In the genomic region with DNA sequence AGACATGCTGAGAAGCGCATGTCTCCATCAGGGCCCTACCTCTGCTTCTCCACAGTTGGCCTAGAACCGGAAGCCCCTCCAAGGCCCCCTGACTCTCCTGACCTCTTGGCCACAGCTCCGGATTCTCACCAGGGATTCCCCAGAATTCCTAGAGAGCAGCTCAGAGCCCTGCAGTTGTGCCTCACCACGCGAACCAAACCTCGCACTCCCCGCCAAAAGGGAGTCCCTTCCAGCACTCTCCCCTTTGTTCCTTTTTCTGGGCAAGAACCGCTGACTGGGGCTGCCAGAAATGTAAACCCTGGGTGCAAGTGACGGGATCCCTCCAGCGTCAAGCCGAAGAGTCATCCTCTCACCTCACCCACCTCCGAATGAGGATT, we compare ENCODE assay signal across 9 cellular contexts. TPM values are rescaled to one million over a fixed set of nuclear protein-coding genes. Genes with fewer than 3 reads are reported as not detected.
DNase-seq lines count a peak whose midpoint lies in the region; ATAC-seq, FAIRE-seq and TF ChIP-seq lines count a peak whose summit lies in the region.
"Had no signal": no experiment of that assay in that cellular context is flagged by ENCODE, and none has a peak within 500 bp of the region (broad histone marks: within the 10 kb centered on the region; RNA-seq: fewer than 3 reads in every experiment).

No MANE protein-coding gene starts in this region.

- WGBS in small intestine, 3 donors, result 50 to 63% (median 55%) methylated on average over 12 of the region's 12 CpGs

- peaks cover 0 to 18% (median 3%) of the 10 kb centered on the region in 4 donors for H3K4me1 Mint-ChIP-seq in CD4-positive, CD25-positive, alpha-beta regulatory T cell

- peak overlapping the region; percentile 70 to 89 (median 86) for H3K4me3 Mint-ChIP-seq in CD4-positive, CD25-positive, alpha-beta regulatory T cell

- ATAC-seq in CD4-positive, CD25-positive, alpha-beta regulatory T cell (ENCODE audit: low read depth in 2 of 2), result no peak
- no peak for ATAC-seq in GM19463 (IDR thresholded peaks at IDR 0.05; ENCODE audit: unreplicated experiment)
- no peak for ATAC-seq in GM18502 (IDR thresholded peaks at IDR 0.05; ENCODE audit: poor library complexity, unreplicated experiment)
- no peak for ATAC-seq in GM19035 (IDR thresholded peaks at IDR 0.05; ENCODE audit: unreplicated experiment)

- H3K9me2 ChIP-seq in Loucy (replicated peaks; ENCODE audit: low read depth, low read length), result no peaks in the 10 kb centered on the region

- DNase-seq in CD4-positive, CD25-positive, alpha-beta regulatory T cell, result no peak
- DNase-seq in fibroblast of lung (ENCODE audit: low read depth in 2 of 2), result peak; percentile 14 to 30
- DNase-seq in osteoblast (ENCODE audit: insufficient read length, low spot score, missing footprints), result no peak
- no peak for DNase-seq in small intestine
- DNase-seq: Kasumi-1 had no signal

- no peaks in the 10 kb centered on the region for H3K79me2 ChIP-seq in Loucy (ENCODE audit: insufficient read depth, low read length)
- H3K79me2 ChIP-seq in fibroblast of lung (ENCODE audit: control insufficient read depth, insufficient read depth, low read length), result no peaks in the 10 kb centered on the region
- no peaks in the 10 kb centered on the region for H3K79me2 ChIP-seq in osteoblast (ENCODE audit: insufficient read depth, low read length)

- H3F3A ChIP-seq in Loucy (ENCODE audit: low read depth), result no peaks in the 10 kb centered on the region

- TF ChIP-seq CTCF in Loucy (conservative IDR thresholded peaks at IDR 0.05; ENCODE audit: low read length) (no peak), fibroblast of lung (conservative IDR thresholded peaks at IDR 0.05 in 1 of 2, IDR thresholded peaks at IDR 0.05 in 1 of 2; ENCODE audit: low read depth in 1 of 2, low read length in 2 of 2) (no peak), osteoblast (IDR thresholded peaks at IDR 0.05; ENCODE audit: extremely low read depth, low read depth, low read length) (no peak)

- H3K9me3 Mint-ChIP-seq in CD4-positive, CD25-positive, alpha-beta regulatory T cell, result no peaks in the 10 kb centered on the region

- H3K9ac ChIP-seq in Loucy (ENCODE audit: low read depth, low read length, poor library complexity, severe bottlenecking), result no peak overlapping the region
- H3K9ac ChIP-seq in fibroblast of lung (ENCODE audit: insufficient read depth, low read length), result no peak overlapping the region

- no peak overlapping the region for H3K27ac ChIP-seq in CD4-positive, CD25-positive, alpha-beta regulatory T cell (ENCODE audit: insufficient read depth, low read length, poor library complexity, severe bottlenecking)
- H3K27ac ChIP-seq in fibroblast of lung (ENCODE audit: insufficient read depth, low read length), result no peak overlapping the region
- H3K27ac ChIP-seq in osteoblast (ENCODE audit: low read depth, low read length), result no peak overlapping the region
- H3K27ac ChIP-seq in small intestine (ENCODE audit: low read depth in 1 of 2, low read length in 1 of 2), result peak overlapping the region in 1 of 2 donors; percentile 27

- no peak for FAIRE-seq in small intestine (lab: Jason Lieb, UNC)

- H3K36me3 Mint-ChIP-seq in CD4-positive, CD25-positive, alpha-beta regulatory T cell, result no peaks in the 10 kb centered on the region

- no peaks in the 10 kb centered on the region for H4K20me1 ChIP-seq in Loucy (ENCODE audit: insufficient read depth, low read length, poor library complexity, severe bottlenecking)
- H4K20me1 ChIP-seq in fibroblast of lung (ENCODE audit: control insufficient read depth, extremely low read depth, insufficient read depth, low read length), result no peaks in the 10 kb centered on the region
- H4K20me1 ChIP-seq in osteoblast (ENCODE audit: insufficient read depth, low read length), result no peaks in the 10 kb centered on the region

- no peak overlapping the region for H3K4me3 ChIP-seq in CD4-positive, CD25-positive, alpha-beta regulatory T cell (ENCODE audit: low read depth, low read length)
- H3K4me3 ChIP-seq in Loucy (ENCODE audit: low read length, poor library complexity, severe bottlenecking) (peak overlapping the region; percentile 68), fibroblast of lung (replicated peaks in 1 of 4; ENCODE audit: control extremely low read depth in 1 of 4, insufficient read depth in 1 of 4, low read depth in 3 of 4, low read length in 4 of 4) (peak overlapping the region in 2 of 4 experiments; percentile 54 to 63), osteoblast (ENCODE audit: insufficient read depth, low read length) (peak overlapping the region; percentile 66), small intestine (ENCODE audit: low read depth in 1 of 2, low read length in 2 of 2) (no peak overlapping the region)

- H3K27me3 ChIP-seq in CD4-positive, CD25-positive, alpha-beta regulatory T cell (ENCODE audit: control insufficient read depth, insufficient read depth, low read length), result peaks cover 11% of the 10 kb centered on the region
- H3K27me3 ChIP-seq in Loucy (ENCODE audit: insufficient read depth, low read length, poor library complexity, severe bottlenecking), result no peaks in the 10 kb centered on the region
- H3K27me3 ChIP-seq in fibroblast of lung (ENCODE audit: control insufficient read depth, insufficient read depth, low read length), result peaks cover 26% of the 10 kb centered on the region
- H3K27me3 ChIP-seq in osteoblast (ENCODE audit: insufficient read depth, low read length), result peaks cover 50% of the 10 kb centered on the region
- H3K27me3 ChIP-seq in small intestine (ENCODE audit: control insufficient read depth in 2 of 2, insufficient read depth in 2 of 2, low read length in 2 of 2), result peaks cover 0 to 15% of the 10 kb centered on the region in 2 donors

- H2AFZ ChIP-seq in Loucy (ENCODE audit: low read length), result no peak overlapping the region
- H2AFZ ChIP-seq in fibroblast of lung (ENCODE audit: low read length), result no peak overlapping the region
- no peak overlapping the region for H2AFZ ChIP-seq in osteoblast (ENCODE audit: low read length)

- peak overlapping the region in 2 of 3 donors; percentile 48 to 79 for H3K27ac Mint-ChIP-seq in CD4-positive, CD25-positive, alpha-beta regulatory T cell

- peaks cover 6% of the 10 kb centered on the region for H3K4me1 ChIP-seq in CD4-positive, CD25-positive, alpha-beta regulatory T cell (ENCODE audit: control insufficient read depth, insufficient read depth, low read length, poor library complexity, severe bottlenecking)
- no peaks in the 10 kb centered on the region for H3K4me1 ChIP-seq in Loucy (ENCODE audit: insufficient read depth, low read length, poor library complexity, severe bottlenecking)
- H3K4me1 ChIP-seq in fibroblast of lung (ENCODE audit: control insufficient read depth, extremely low read depth, insufficient read depth, low read length), result no peaks in the 10 kb centered on the region
- H3K4me1 ChIP-seq in osteoblast (ENCODE audit: insufficient read depth, low read length), result no peaks in the 10 kb centered on the region
- H3K4me1 ChIP-seq in small intestine (ENCODE audit: control insufficient read depth in 2 of 2, insufficient read depth in 1 of 2, low read depth in 1 of 2, low read length in 1 of 2), result no peaks in the 10 kb centered on the region

- H3K27me3 Mint-ChIP-seq in CD4-positive, CD25-positive, alpha-beta regulatory T cell, result peaks cover 26% of the 10 kb centered on the region

- H3K36me3 ChIP-seq in CD4-positive, CD25-positive, alpha-beta regulatory T cell (ENCODE audit: control insufficient read depth, insufficient read depth, low read length), result no peaks in the 10 kb centered on the region
- H3K36me3 ChIP-seq in Loucy (ENCODE audit: insufficient read depth, low read length) (no peaks in the 10 kb centered on the region), fibroblast of lung (ENCODE audit: control insufficient read depth, insufficient read depth, low read length) (no peaks in the 10 kb centered on the region), osteoblast (ENCODE audit: insufficient read depth, low read length) (no peaks in the 10 kb centered on the region), small intestine (ENCODE audit: control insufficient read depth in 2 of 2, insufficient read depth in 2 of 2, low read length in 2 of 2) (no peaks in the 10 kb centered on the region)

- H3K9me3 ChIP-seq in CD4-positive, CD25-positive, alpha-beta regulatory T cell (ENCODE audit: control insufficient read depth in 2 of 2, low read length in 2 of 2), result no peaks in the 10 kb centered on the region
- no peaks in the 10 kb centered on the region for H3K9me3 ChIP-seq in Loucy (ENCODE audit: insufficient read depth, low read depth, low read length)
- H3K9me3 ChIP-seq in fibroblast of lung (ENCODE audit: control insufficient read depth, insufficient read depth, low read depth, low read length), result no peaks in the 10 kb centered on the region
- H3K9me3 ChIP-seq in osteoblast (ENCODE audit: low read depth, low read length), result no peaks in the 10 kb centered on the region
- no peaks in the 10 kb centered on the region for H3K9me3 ChIP-seq in small intestine (ENCODE audit: control insufficient read depth, low read depth)

- H3K4me2 ChIP-seq in Loucy (ENCODE audit: low read depth, low read length, poor library complexity, severe bottlenecking) (no peak overlapping the region), fibroblast of lung (ENCODE audit: extremely low read depth, insufficient read depth, low read length) (no peak overlapping the region), osteoblast (ENCODE audit: insufficient read depth, low read length) (peak overlapping the region; percentile 71)

RNA-seq across cellular contexts. Expression of a gene that starts 36.7 kb away (rescaled TPM):
- 10.1 TPM for total RNA-seq in CD4-positive, CD25-positive, alpha-beta regulatory T cell
- 1 to 10 TPM in 3 of 4 donors, under 1 TPM in 1; 0.82 to 4.4 (median 2.8) TPM for polyA plus RNA-seq in CD4-positive, CD25-positive, alpha-beta regulatory T cell
- total RNA-seq in fibroblast of lung, result 0.26 and 0.50 TPM in 2 replicates
- polyA plus RNA-seq in fibroblast of lung, result 0.24 and 2.5 TPM in 2 replicates
- polyA plus RNA-seq in fibroblast of lung (2012), result 0.23 and 1.3 TPM in 2 replicates
- polyA minus RNA-seq in fibroblast of lung (ENCODE audit: low replicate concordance), result 9.2 TPM in 1 of 2 replicates, not detected in the other
- 2.9 and 4.3 TPM in 2 replicates for total RNA-seq in osteoblast
- polyA plus RNA-seq in small intestine, result under 1 TPM in 2 of 3 donors, not detected in 1; 0.27 to 0.92 TPM

Comparison
In these comparisons a context has a peak if more than half of its experiments do, and no peak if none do; other contexts are left out.
1. DNase-seq: peak in fibroblast of lung (2 of 2); none in CD4-positive, CD25-positive, alpha-beta regulatory T cell (0 of 3), osteoblast (single experiment) and small intestine (single experiment).
2. H3K4me3 ChIP-seq: peak in Loucy (single experiment) and osteoblast (single experiment); none in CD4-positive, CD25-positive, alpha-beta regulatory T cell (single experiment) and small intestine (0 of 2).